Comparison of ENCODE assay signal across 11 cellular contexts in genomic region chr21:44941567-44941966, GRCh38. TPM values are rescaled to one million over a fixed set of nuclear protein-coding genes. Genes with fewer than 3 reads are reported as not detected.
A peak's percentile ranks its signal among the peaks of the same experiment; 100 is the strongest.
DNase-seq lines count a peak whose midpoint lies in the region; ATAC-seq and TF ChIP-seq lines count a peak whose summit lies in the region.
"Had no signal": no experiment of that assay in that cellular context is flagged by ENCODE, and none has a peak within 500 bp of the region (broad histone marks: within the 10 kb centered on the region; RNA-seq: fewer than 3 reads in every experiment).

No MANE protein-coding gene starts in this region.

- H3K4me1 ChIP-seq in A673 (ENCODE audit: insufficient read depth, low read length, poor library complexity, severe bottlenecking) (peaks cover 11% of the 10 kb centered on the region), HCT116 (ENCODE audit: control insufficient read depth in 1 of 2, insufficient read depth in 2 of 2, low read length in 2 of 2) (peaks cover 11 to 23% of the 10 kb centered on the region in 2 experiments), neuronal stem cell (ENCODE audit: control insufficient read depth in 2 of 2, insufficient read depth in 1 of 2, low read depth in 1 of 2, low read length in 2 of 2) (peaks cover 7 to 14% of the 10 kb centered on the region in 2 donors)

- peaks cover 36% of the 10 kb centered on the region for H3K36me3 ChIP-seq in A673 (ENCODE audit: insufficient read depth, low read length, poor library complexity, severe bottlenecking)
- H3K36me3 ChIP-seq in HCT116 (ENCODE audit: control insufficient read depth in 1 of 2, insufficient read depth in 2 of 2, low read length in 2 of 2): peaks cover 11 to 22% of the 10 kb centered on the region in 2 experiments
- peaks cover 29 to 46% of the 10 kb centered on the region in 2 donors for H3K36me3 ChIP-seq in neuronal stem cell (replicated peaks in 1 of 2; ENCODE audit: control insufficient read depth in 2 of 2, insufficient read depth in 2 of 2, low read length in 2 of 2)
- peaks cover 8% of the 10 kb centered on the region for H3K36me3 ChIP-seq in brain microvascular endothelial cell (replicated peaks)

- CTCF ChIA-PET in A673 (lab: Charles Lee): no interaction called here
- CTCF ChIA-PET in HCT116 (lab: Charles Lee): interaction anchor here (0.6 to 0.8 kb wide), 2 partner anchors 187 to 197 kb away, joined by 3 read pairs; no protein-coding TSS in a partner anchor

- no peak overlapping the region for H2BK120ac ChIP-seq in neuronal stem cell (ENCODE audit: low read depth, low read length)

- no peak for TF ChIP-seq RAD21 in HCT116 (IDR thresholded peaks at IDR 0.05; ENCODE audit: low read depth)

- POLR2A ChIA-PET in A673 (lab: Charles Lee; ENCODE audit: low non-redundant PET) (interaction anchor here (0.6 kb wide), 1 partner anchor 8 kb away, joined by 3 read pairs; no protein-coding TSS in a partner anchor), HCT116 (lab: Charles Lee) (interaction anchor here (1.5 kb wide), 1 partner anchor 13 kb away, joined by 3 read pairs; no protein-coding TSS in a partner anchor)

- H3K79me2 ChIP-seq in HCT116 (ENCODE audit: insufficient read depth, low read length): peaks cover 66% of the 10 kb centered on the region

- H3K9me3 ChIP-seq in A673 (ENCODE audit: low read depth, low read length, poor library complexity, severe bottlenecking) (no peaks in the 10 kb centered on the region), HCT116 (ENCODE audit: control insufficient read depth in 1 of 2, insufficient read depth in 1 of 2, low read depth in 1 of 2, low read length in 2 of 2) (no peaks in the 10 kb centered on the region), neuronal stem cell (replicated peaks in 1 of 2; ENCODE audit: control insufficient read depth in 2 of 2, insufficient read depth in 1 of 2, low read depth in 1 of 2, low read length in 2 of 2) (no peaks in the 10 kb centered on the region)

- TF ChIP-seq POLR2A in HCT116 (IDR thresholded peaks at IDR 0.05; ENCODE audit: borderline replicate concordance, extremely low read depth, insufficient read depth, insufficient read length): no peak

- H3K18ac ChIP-seq in neuronal stem cell (ENCODE audit: low read length): no peak overlapping the region

- peak overlapping the region; percentile 71 for H3K4me3 ChIP-seq in A673 (ENCODE audit: low read depth, low read length, poor library complexity, severe bottlenecking)
- peak overlapping the region; percentile 62 to 93 for H3K4me3 ChIP-seq in HCT116 (replicated peaks in 1 of 2; ENCODE audit: low read depth in 1 of 2, low read length in 2 of 2)
- peak overlapping the region in 1 of 2 donors; percentile 97 for H3K4me3 ChIP-seq in neuronal stem cell (ENCODE audit: low read length in 2 of 2)
- no peak overlapping the region for H3K4me3 ChIP-seq in brain microvascular endothelial cell (ENCODE audit: low read depth, low read length)

- no peak overlapping the region for H4K8ac ChIP-seq in neuronal stem cell (ENCODE audit: low read depth, low read length)

- H3K27ac ChIP-seq in A673 (ENCODE audit: low read depth, low read length, poor library complexity, severe bottlenecking) (peak overlapping the region; percentile 100), HCT116 (ENCODE audit: low read depth, low read length) (no peak overlapping the region), neuronal stem cell (replicated peaks; ENCODE audit: low read length) (no peak overlapping the region), brain microvascular endothelial cell (no peak overlapping the region)

- H3K4me1 Mint-ChIP-seq in activated naive CD8-positive, alpha-beta T cell treated with anti-CD3 and anti-CD28 coated beads for 36 hours: peaks cover 36% of the 10 kb centered on the region
- H3K4me1 Mint-ChIP-seq in memory B cell: peaks cover 36% of the 10 kb centered on the region

- no peak overlapping the region for H2BK5ac ChIP-seq in neuronal stem cell (ENCODE audit: low read length)

- peaks cover 21% of the 10 kb centered on the region for H3K79me1 ChIP-seq in neuronal stem cell (ENCODE audit: low read depth, low read length)

- BruUV-seq in A673 (replicated peaks; lab: Mats Ljungman, UMichigan) (no TSS peak), HCT116 (replicated peaks; lab: Mats Ljungman, UMichigan) (no TSS peak)

- no peak overlapping the region for H2BK12ac ChIP-seq in neuronal stem cell (ENCODE audit: low read length)

- DNase-seq in A673 (ENCODE audit: low spot score) (no peak), HCT116 (ENCODE audit: low read depth, low spot score) (no peak), memory B cell (ENCODE audit: low spot score in 2 of 2) (no peak), neuronal stem cell (ENCODE audit: low spot score) (no peak), inferior parietal cortex (ENCODE audit: extremely low spot score) (no peak), brain microvascular endothelial cell (no peak)
- no peak for DNase-seq in activated naive CD8-positive, alpha-beta T cell treated with anti-CD3 and anti-CD28 coated beads for 36 hours
- DNase-seq: activated CD4-positive, alpha-beta T cell treated with anti-CD3 and anti-CD28 coated beads for 48 hours; MV-4-11; stimulated activated naive CD4-positive, alpha-beta T cell had no signal

- H4K20me1 ChIP-seq in HCT116 (ENCODE audit: insufficient read depth): 0 out of 2 replicates have a peak, but pooled peaks cover 5% of the 10 kb centered on the region

- no peak overlapping the region for H3K4ac ChIP-seq in neuronal stem cell (ENCODE audit: low read length)

- no peaks in the 10 kb centered on the region for H3K27me3 ChIP-seq in A673 (replicated peaks; ENCODE audit: insufficient read depth, low read depth, low read length, poor library complexity)
- no peaks in the 10 kb centered on the region for H3K27me3 ChIP-seq in HCT116 (ENCODE audit: insufficient read depth, low read length)
- no peaks in the 10 kb centered on the region for H3K27me3 ChIP-seq in neuronal stem cell (ENCODE audit: control insufficient read depth in 3 of 3, insufficient read depth in 3 of 3, low read depth in 1 of 3, low read length in 3 of 3)
- H3K27me3 ChIP-seq in brain microvascular endothelial cell (replicated peaks): no peaks in the 10 kb centered on the region

- no peak overlapping the region for H2AFZ ChIP-seq in HCT116 (ENCODE audit: low read depth, low read length, poor library complexity, severe bottlenecking)
- no peak overlapping the region for H2AFZ ChIP-seq in neuronal stem cell (ENCODE audit: low read length)

- H3K23ac ChIP-seq in neuronal stem cell (ENCODE audit: low read depth, low read length, poor library complexity): no peak overlapping the region

- H3K27me3 Mint-ChIP-seq in activated naive CD8-positive, alpha-beta T cell treated with anti-CD3 and anti-CD28 coated beads for 36 hours: no peaks in the 10 kb centered on the region
- no peaks in the 10 kb centered on the region for H3K27me3 Mint-ChIP-seq in memory B cell

- no peak overlapping the region for H2BK15ac ChIP-seq in neuronal stem cell (ENCODE audit: low read length)

- H3K9ac ChIP-seq in HCT116 (ENCODE audit: low read length): peak overlapping the region; percentile 94; the same call in 1 of the 2 replicates
- no peak overlapping the region for H3K9ac ChIP-seq in neuronal stem cell (ENCODE audit: low read depth, low read length, poor library complexity)

- peak overlapping the region; percentile 93 for H3K4me3 Mint-ChIP-seq in activated naive CD8-positive, alpha-beta T cell treated with anti-CD3 and anti-CD28 coated beads for 36 hours
- H3K4me3 Mint-ChIP-seq in memory B cell: peak overlapping the region; percentile 82

- H4K91ac ChIP-seq in neuronal stem cell (ENCODE audit: low read depth, low read length, poor library complexity): no peak overlapping the region

- RAD21 ChIA-PET in HCT116 (lab: Charles Lee; ENCODE audit: low non-redundant PET in 1 of 2, low total read pairs in 2 of 2, uncharacterized antibody in 2 of 2, unreplicated experiment in 2 of 2): no interaction called here

- no CpG with 5 or more reads among the region's 8 CpGs for WGBS in neuronal stem cell (ENCODE audit: extremely low coverage in 2 of 2, insufficient read length in 2 of 2, insufficient replicate concordance in 1 of 2), 2 donors

- ATAC-seq in HCT116 (no peak), memory B cell (ENCODE audit: low read depth) (no peak), HG03095 (IDR thresholded peaks at IDR 0.05; ENCODE audit: unreplicated experiment) (no peak)

- H3K4me2 ChIP-seq in HCT116 (ENCODE audit: low read length) (peak overlapping the region; percentile 82), neuronal stem cell (ENCODE audit: insufficient read depth, low read length, poor library complexity, severe bottlenecking) (no peak overlapping the region)

- H3K27ac Mint-ChIP-seq in activated naive CD8-positive, alpha-beta T cell treated with anti-CD3 and anti-CD28 coated beads for 36 hours: no peak overlapping the region
- H3K27ac Mint-ChIP-seq in memory B cell: no peak overlapping the region

- no peaks in the 10 kb centered on the region for H3K9me3 Mint-ChIP-seq in activated naive CD8-positive, alpha-beta T cell treated with anti-CD3 and anti-CD28 coated beads for 36 hours
- no peaks in the 10 kb centered on the region for H3K9me3 Mint-ChIP-seq in memory B cell

- no peak overlapping the region for H2AK5ac ChIP-seq in neuronal stem cell (ENCODE audit: low read depth, low read length)

- intact Hi-C loops in A673 (cut with micrococcal nuclease; ENCODE audit: unreplicated experiment) (no loop called here), HCT116 (cut with micrococcal nuclease) (no loop called here)

- in situ Hi-C loops in brain microvascular endothelial cell (cut with HindIII; ENCODE audit: low pct_ligation_motif_present, low sequenced_read_pairs): loop anchor here (25.0 kb wide), 1 partner anchor 196 kb away; no protein-coding TSS in a partner anchor

- H3K14ac ChIP-seq in neuronal stem cell (ENCODE audit: low read length): no peak overlapping the region

- TF ChIP-seq CTCF in A673 (conservative IDR thresholded peaks at IDR 0.05; ENCODE audit: low read depth, low read length) (no peak), HCT116 (IDR thresholded peaks at IDR 0.05 in 2 of 3, conservative IDR thresholded peaks at IDR 0.05 in 1 of 3; ENCODE audit: borderline replicate concordance in 1 of 3, insufficient read depth in 1 of 3, low read depth in 2 of 3, low read length in 2 of 3) (no peak), brain microvascular endothelial cell (IDR thresholded peaks at IDR 0.05; ENCODE audit: low read depth, low read length, missing control alignments) (no peak)

- no peaks in the 10 kb centered on the region for H3K9me2 ChIP-seq in HCT116 (ENCODE audit: insufficient read depth)

- H3K36me3 Mint-ChIP-seq in activated naive CD8-positive, alpha-beta T cell treated with anti-CD3 and anti-CD28 coated beads for 36 hours: peaks cover 18% of the 10 kb centered on the region
- H3K36me3 Mint-ChIP-seq in memory B cell: peaks cover 9% of the 10 kb centered on the region

RNA-seq across cellular contexts. Expression of gene SLX9, which starts 1.7 kb away (rescaled TPM):
- 114 and 115 TPM in 2 replicates for total RNA-seq in A673 (2021)
- total RNA-seq in HCT116 (2021; ENCODE audit: unreplicated experiment): 61.9 TPM
- polyA plus RNA-seq in HCT116 (2012): 45.6 and 46.8 TPM in 2 replicates
- 10 to 100 TPM; 85.9 to 93.6 TPM for total RNA-seq in activated naive CD8-positive, alpha-beta T cell treated with anti-CD3 and anti-CD28 coated beads for 36 hours
- 17.0 TPM for polyA plus RNA-seq in neuronal stem cell (2013, experiment 1 of 2)
- 16.6 TPM for polyA plus RNA-seq in neuronal stem cell (2013, experiment 2 of 2)

RNA-seq across cellular contexts. Expression of gene ITGB2, which starts 20.9 kb away (rescaled TPM):
- 5.0 and 7.4 TPM in 2 replicates for total RNA-seq in A673 (2021)
- 1.5 TPM for total RNA-seq in HCT116 (2021; ENCODE audit: unreplicated experiment)
- polyA plus RNA-seq in HCT116 (2012): 0.10 and 0.17 TPM in 2 replicates
- total RNA-seq in activated naive CD8-positive, alpha-beta T cell treated with anti-CD3 and anti-CD28 coated beads for 36 hours: 100 to 1,000 TPM; 223 to 234 TPM
- polyA plus RNA-seq in neuronal stem cell (2013, experiment 1 of 2): 0.06 TPM
- polyA plus RNA-seq in neuronal stem cell (2013, experiment 2 of 2): 0.12 TPM

Comparison
In these comparisons a context has a peak if more than half of its experiments do, and no peak if none do; other contexts are left out.
1. RNA of gene ITGB2, which starts 20.9 kb away (total RNA-seq): 223 to 234 TPM in activated naive CD8-positive, alpha-beta T cell treated with anti-CD3 and anti-CD28 coated beads for 36 hours; 5.0 to 7.4 TPM in A673 and 1.5 TPM in HCT116 (single experiment); every median in the first group is over 10 times any median in the second.